Comparison of ENCODE assay signal across 1 cellular context in the genomic region with DNA sequence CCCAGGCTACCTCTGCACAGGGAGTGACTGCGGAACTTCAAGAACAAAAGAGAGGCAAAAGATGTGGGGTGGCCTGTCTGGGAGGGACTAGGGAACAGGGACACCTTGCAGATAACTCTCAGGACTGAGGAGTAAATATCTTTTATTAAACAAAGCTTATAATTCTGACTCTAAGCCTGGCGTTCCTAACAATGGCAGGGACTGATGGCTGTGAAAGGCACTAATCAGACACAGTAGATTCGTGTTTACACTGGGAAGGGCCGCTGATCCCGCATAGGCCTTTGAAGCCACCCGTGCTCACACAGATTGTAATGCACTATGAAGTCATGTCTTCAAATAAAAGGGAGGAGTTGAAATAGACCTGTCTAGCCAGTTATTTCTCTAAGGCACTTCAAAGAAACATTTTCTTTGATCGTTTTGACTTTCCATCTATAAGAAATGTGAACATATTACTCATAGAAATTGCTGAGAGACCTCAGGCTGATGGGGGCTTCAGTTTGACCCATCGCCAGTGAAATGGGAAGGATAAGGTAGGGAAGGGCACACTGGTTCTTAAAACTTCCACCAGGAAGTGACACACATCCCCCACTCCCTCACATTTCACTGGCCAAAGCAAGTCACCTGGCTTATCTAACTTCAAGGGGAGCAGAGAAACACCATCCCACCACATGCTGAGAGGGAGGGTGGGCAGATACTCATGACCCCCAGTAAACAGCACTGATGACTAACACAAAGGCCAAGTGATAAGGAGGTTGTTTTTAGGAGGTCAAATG.
A peak's percentile ranks its signal among the peaks of the same experiment; 100 is the strongest.
TF ChIP-seq lines count a peak whose summit lies in the region.

No MANE protein-coding gene starts in this region.

TF ChIP-seq in HepG2, 621 proteins besides CTCF, POLR2A, EP300 and RAD21 (continued from another document and continues in another):
- TF ChIP-seq, protein P1, sequence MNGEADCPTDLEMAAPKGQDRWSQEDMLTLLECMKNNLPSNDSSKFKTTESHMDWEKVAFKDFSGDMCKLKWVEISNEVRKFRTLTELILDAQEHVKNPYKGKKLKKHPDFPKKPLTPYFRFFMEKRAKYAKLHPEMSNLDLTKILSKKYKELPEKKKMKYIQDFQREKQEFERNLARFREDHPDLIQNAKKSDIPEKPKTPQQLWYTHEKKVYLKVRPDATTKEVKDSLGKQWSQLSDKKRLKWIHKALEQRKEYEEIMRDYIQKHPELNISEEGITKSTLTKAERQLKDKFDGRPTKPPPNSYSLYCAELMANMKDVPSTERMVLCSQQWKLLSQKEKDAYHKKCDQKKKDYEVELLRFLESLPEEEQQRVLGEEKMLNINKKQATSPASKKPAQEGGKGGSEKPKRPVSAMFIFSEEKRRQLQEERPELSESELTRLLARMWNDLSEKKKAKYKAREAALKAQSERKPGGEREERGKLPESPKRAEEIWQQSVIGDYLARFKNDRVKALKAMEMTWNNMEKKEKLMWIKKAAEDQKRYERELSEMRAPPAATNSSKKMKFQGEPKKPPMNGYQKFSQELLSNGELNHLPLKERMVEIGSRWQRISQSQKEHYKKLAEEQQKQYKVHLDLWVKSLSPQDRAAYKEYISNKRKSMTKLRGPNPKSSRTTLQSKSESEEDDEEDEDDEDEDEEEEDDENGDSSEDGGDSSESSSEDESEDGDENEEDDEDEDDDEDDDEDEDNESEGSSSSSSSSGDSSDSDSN (CRISPR knock-in tag; IDR thresholded peaks at IDR 0.05) = no peak
- no peak for TF ChIP-seq CREB1 (IDR thresholded peaks at IDR 0.05)
- 0 out of 2 replicates have a peak, but pooled peaks have one; percentile 34 for TF ChIP-seq CREB1 (CRISPR knock-in tag; IDR thresholded peaks at IDR 0.05)
- TF ChIP-seq ZNF3 (CRISPR knock-in tag; IDR thresholded peaks at IDR 0.05) = no peak
- no peak for TF ChIP-seq CENPT (CRISPR knock-in tag; IDR thresholded peaks at IDR 0.05; ENCODE audit: low read depth)
- peak; percentile 97 for TF ChIP-seq TCF7 (IDR thresholded peaks at IDR 0.05; ENCODE audit: low read depth)
- no peak for TF ChIP-seq ATM (IDR thresholded peaks at IDR 0.05; ENCODE audit: borderline replicate concordance)
- TF ChIP-seq, protein P2, sequence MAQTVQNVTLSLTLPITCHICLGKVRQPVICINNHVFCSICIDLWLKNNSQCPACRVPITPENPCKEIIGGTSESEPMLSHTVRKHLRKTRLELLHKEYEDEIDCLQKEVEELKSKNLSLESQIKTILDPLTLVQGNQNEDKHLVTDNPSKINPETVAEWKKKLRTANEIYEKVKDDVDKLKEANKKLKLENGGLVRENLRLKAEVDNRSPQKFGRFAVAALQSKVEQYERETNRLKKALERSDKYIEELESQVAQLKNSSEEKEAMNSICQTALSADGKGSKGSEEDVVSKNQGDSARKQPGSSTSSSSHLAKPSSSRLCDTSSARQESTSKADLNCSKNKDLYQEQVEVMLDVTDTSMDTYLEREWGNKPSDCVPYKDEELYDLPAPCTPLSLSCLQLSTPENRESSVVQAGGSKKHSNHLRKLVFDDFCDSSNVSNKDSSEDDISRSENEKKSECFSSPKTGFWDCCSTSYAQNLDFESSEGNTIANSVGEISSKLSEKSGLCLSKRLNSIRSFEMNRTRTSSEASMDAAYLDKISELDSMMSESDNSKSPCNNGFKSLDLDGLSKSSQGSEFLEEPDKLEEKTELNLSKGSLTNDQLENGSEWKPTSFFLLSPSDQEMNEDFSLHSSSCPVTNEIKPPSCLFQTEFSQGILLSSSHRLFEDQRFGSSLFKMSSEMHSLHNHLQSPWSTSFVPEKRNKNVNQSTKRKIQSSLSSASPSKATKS (CRISPR knock-in tag; IDR thresholded peaks at IDR 0.05) = no peak
- TF ChIP-seq, protein P3, sequence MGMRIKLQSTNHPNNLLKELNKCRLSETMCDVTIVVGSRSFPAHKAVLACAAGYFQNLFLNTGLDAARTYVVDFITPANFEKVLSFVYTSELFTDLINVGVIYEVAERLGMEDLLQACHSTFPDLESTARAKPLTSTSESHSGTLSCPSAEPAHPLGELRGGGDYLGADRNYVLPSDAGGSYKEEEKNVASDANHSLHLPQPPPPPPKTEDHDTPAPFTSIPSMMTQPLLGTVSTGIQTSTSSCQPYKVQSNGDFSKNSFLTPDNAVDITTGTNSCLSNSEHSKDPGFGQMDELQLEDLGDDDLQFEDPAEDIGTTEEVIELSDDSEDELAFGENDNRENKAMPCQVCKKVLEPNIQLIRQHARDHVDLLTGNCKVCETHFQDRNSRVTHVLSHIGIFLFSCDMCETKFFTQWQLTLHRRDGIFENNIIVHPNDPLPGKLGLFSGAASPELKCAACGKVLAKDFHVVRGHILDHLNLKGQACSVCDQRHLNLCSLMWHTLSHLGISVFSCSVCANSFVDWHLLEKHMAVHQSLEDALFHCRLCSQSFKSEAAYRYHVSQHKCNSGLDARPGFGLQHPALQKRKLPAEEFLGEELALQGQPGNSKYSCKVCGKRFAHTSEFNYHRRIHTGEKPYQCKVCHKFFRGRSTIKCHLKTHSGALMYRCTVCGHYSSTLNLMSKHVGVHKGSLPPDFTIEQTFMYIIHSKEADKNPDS (CRISPR knock-in tag; IDR thresholded peaks at IDR 0.05) = no peak
- TF ChIP-seq, protein P4, sequence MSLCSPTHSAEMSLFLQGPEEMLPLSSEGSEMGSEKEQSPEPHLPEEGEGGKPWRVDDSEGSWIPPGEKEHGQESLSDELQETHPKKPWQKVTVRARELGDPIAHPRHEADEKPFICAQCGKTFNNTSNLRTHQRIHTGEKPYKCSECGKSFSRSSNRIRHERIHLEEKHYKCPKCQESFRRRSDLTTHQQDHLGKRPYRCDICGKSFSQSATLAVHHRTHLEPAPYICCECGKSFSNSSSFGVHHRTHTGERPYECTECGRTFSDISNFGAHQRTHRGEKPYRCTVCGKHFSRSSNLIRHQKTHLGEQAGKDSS (CRISPR knock-in tag; IDR thresholded peaks at IDR 0.05; ENCODE audit: borderline replicate concordance, low read depth) = 0 out of 2 replicates have a peak, but pooled peaks have one; percentile 10
- TF ChIP-seq SCMH1 (CRISPR knock-in tag; IDR thresholded peaks at IDR 0.05; ENCODE audit: borderline replicate concordance) = no peak
- TF ChIP-seq, protein P5, sequence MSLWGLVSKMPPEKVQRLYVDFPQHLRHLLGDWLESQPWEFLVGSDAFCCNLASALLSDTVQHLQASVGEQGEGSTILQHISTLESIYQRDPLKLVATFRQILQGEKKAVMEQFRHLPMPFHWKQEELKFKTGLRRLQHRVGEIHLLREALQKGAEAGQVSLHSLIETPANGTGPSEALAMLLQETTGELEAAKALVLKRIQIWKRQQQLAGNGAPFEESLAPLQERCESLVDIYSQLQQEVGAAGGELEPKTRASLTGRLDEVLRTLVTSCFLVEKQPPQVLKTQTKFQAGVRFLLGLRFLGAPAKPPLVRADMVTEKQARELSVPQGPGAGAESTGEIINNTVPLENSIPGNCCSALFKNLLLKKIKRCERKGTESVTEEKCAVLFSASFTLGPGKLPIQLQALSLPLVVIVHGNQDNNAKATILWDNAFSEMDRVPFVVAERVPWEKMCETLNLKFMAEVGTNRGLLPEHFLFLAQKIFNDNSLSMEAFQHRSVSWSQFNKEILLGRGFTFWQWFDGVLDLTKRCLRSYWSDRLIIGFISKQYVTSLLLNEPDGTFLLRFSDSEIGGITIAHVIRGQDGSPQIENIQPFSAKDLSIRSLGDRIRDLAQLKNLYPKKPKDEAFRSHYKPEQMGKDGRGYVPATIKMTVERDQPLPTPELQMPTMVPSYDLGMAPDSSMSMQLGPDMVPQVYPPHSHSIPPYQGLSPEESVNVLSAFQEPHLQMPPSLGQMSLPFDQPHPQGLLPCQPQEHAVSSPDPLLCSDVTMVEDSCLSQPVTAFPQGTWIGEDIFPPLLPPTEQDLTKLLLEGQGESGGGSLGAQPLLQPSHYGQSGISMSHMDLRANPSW (CRISPR knock-in tag; IDR thresholded peaks at IDR 0.05; ENCODE audit: borderline replicate concordance) = no peak
- no peak for TF ChIP-seq ZFP82 (CRISPR knock-in tag; IDR thresholded peaks at IDR 0.05; ENCODE audit: borderline replicate concordance)
- TF ChIP-seq, protein P6, sequence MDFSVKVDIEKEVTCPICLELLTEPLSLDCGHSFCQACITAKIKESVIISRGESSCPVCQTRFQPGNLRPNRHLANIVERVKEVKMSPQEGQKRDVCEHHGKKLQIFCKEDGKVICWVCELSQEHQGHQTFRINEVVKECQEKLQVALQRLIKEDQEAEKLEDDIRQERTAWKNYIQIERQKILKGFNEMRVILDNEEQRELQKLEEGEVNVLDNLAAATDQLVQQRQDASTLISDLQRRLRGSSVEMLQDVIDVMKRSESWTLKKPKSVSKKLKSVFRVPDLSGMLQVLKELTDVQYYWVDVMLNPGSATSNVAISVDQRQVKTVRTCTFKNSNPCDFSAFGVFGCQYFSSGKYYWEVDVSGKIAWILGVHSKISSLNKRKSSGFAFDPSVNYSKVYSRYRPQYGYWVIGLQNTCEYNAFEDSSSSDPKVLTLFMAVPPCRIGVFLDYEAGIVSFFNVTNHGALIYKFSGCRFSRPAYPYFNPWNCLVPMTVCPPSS (IDR thresholded peaks at IDR 0.05) = no peak
- TF ChIP-seq, protein P7, sequence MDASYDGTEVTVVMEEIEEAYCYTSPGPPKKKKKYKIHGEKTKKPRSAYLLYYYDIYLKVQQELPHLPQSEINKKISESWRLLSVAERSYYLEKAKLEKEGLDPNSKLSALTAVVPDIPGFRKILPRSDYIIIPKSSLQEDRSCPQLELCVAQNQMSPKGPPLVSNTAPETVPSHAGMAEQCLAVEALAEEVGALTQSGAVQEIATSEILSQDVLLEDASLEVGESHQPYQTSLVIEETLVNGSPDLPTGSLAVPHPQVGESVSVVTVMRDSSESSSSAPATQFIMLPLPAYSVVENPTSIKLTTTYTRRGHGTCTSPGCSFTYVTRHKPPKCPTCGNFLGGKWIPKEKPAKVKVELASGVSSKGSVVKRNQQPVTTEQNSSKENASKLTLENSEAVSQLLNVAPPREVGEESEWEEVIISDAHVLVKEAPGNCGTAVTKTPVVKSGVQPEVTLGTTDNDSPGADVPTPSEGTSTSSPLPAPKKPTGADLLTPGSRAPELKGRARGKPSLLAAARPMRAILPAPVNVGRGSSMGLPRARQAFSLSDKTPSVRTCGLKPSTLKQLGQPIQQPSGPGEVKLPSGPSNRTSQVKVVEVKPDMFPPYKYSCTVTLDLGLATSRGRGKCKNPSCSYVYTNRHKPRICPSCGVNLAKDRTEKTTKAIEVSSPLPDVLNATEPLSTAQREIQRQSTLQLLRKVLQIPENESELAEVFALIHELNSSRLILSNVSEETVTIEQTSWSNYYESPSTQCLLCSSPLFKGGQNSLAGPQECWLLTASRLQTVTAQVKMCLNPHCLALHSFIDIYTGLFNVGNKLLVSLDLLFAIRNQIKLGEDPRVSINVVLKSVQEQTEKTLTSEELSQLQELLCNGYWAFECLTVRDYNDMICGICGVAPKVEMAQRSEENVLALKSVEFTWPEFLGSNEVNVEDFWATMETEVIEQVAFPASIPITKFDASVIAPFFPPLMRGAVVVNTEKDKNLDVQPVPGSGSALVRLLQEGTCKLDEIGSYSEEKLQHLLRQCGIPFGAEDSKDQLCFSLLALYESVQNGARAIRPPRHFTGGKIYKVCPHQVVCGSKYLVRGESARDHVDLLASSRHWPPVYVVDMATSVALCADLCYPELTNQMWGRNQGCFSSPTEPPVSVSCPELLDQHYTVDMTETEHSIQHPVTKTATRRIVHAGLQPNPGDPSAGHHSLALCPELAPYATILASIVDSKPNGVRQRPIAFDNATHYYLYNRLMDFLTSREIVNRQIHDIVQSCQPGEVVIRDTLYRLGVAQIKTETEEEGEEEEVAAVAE (CRISPR knock-in tag; IDR thresholded peaks at IDR 0.05; ENCODE audit: borderline replicate concordance) = no peak
- no peak for TF ChIP-seq CBX1 (IDR thresholded peaks at IDR 0.05; ENCODE audit: low read depth)
- TF ChIP-seq ZNF572 (CRISPR knock-in tag; IDR thresholded peaks at IDR 0.05) = no peak
- TF ChIP-seq, protein P8, sequence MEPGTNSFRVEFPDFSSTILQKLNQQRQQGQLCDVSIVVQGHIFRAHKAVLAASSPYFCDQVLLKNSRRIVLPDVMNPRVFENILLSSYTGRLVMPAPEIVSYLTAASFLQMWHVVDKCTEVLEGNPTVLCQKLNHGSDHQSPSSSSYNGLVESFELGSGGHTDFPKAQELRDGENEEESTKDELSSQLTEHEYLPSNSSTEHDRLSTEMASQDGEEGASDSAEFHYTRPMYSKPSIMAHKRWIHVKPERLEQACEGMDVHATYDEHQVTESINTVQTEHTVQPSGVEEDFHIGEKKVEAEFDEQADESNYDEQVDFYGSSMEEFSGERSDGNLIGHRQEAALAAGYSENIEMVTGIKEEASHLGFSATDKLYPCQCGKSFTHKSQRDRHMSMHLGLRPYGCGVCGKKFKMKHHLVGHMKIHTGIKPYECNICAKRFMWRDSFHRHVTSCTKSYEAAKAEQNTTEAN (CRISPR knock-in tag; conservative IDR thresholded peaks at IDR 0.05) = no peak
- peak; percentile 37; the same call in 1 of the 2 replicates for TF ChIP-seq ZNF556 (CRISPR knock-in tag; IDR thresholded peaks at IDR 0.05; ENCODE audit: borderline replicate concordance)
- TF ChIP-seq SNAI1 (CRISPR knock-in tag; IDR thresholded peaks at IDR 0.05; ENCODE audit: borderline replicate concordance) = no peak
- no peak for TF ChIP-seq MAFK (conservative IDR thresholded peaks at IDR 0.05 in 1 of 2, IDR thresholded peaks at IDR 0.05 in 1 of 2; ENCODE audit: low read length in 2 of 2)
- no peak; the same call in 1 of the 2 replicates for TF ChIP-seq ZNF121 (CRISPR knock-in tag; IDR thresholded peaks at IDR 0.05)
- TF ChIP-seq, protein P9, sequence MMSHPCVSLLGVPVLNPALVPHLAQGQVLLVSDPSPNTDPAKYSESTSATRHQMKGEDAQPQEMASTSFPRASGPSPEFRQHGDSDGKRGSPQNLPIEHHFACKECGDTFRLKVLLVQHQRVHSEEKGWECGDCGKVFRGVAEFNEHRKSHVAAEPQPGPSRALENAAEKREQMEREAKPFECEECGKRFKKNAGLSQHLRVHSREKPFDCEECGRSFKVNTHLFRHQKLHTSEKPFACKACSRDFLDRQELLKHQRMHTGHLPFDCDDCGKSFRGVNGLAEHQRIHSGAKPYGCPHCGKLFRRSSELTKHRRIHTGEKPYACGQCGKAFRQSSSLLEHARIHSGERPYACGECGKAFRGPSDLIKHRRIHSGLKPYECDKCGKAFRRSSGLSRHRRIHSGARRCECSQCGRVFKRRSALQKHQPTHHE (CRISPR knock-in tag; IDR thresholded peaks at IDR 0.05; ENCODE audit: borderline replicate concordance) = no peak
- TF ChIP-seq, protein P10, sequence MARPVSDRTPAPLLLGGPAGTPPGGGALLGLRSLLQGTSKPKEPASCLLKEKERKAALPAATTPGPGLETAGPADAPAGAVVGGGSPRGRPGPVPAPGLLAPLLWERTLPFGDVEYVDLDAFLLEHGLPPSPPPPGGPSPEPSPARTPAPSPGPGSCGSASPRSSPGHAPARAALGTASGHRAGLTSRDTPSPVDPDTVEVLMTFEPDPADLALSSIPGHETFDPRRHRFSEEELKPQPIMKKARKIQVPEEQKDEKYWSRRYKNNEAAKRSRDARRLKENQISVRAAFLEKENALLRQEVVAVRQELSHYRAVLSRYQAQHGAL (CRISPR knock-in tag; IDR thresholded peaks at IDR 0.05; ENCODE audit: not compliant biosample characterization) = no peak
- no peak for TF ChIP-seq SNRNP70 (IDR thresholded peaks at IDR 0.05; ENCODE audit: low read depth, low read length)
- TF ChIP-seq ZFX (CRISPR knock-in tag; IDR thresholded peaks at IDR 0.05; ENCODE audit: low read depth) = peak; percentile 79
- TF ChIP-seq, protein P11, sequence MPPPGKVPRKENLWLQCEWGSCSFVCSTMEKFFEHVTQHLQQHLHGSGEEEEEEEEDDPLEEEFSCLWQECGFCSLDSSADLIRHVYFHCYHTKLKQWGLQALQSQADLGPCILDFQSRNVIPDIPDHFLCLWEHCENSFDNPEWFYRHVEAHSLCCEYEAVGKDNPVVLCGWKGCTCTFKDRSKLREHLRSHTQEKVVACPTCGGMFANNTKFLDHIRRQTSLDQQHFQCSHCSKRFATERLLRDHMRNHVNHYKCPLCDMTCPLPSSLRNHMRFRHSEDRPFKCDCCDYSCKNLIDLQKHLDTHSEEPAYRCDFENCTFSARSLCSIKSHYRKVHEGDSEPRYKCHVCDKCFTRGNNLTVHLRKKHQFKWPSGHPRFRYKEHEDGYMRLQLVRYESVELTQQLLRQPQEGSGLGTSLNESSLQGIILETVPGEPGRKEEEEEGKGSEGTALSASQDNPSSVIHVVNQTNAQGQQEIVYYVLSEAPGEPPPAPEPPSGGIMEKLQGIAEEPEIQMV (CRISPR knock-in tag; IDR thresholded peaks at IDR 0.05; ENCODE audit: low read depth) = no peak
- peak; percentile 63; the same call in 1 of the 2 replicates for TF ChIP-seq REPIN1 (CRISPR knock-in tag; IDR thresholded peaks at IDR 0.05; ENCODE audit: borderline replicate concordance, low read depth)
